8 cellular contexts compared by ENCODE assay signal in genomic region chr19:15550847-15551182, GRCh38. TPM values are rescaled to one million over a fixed set of nuclear protein-coding genes. Genes with fewer than 3 reads are reported as not detected.
DNase-seq lines count a peak whose midpoint lies in the region; ATAC-seq and TF ChIP-seq lines count a peak whose summit lies in the region.

No MANE protein-coding gene starts in this region.

- no peak overlapping the region for H3K27ac ChIP-seq in endodermal cell (ENCODE audit: low read depth, low read length)

- H3K27me3 Mint-ChIP-seq in activated CD4-positive, alpha-beta T cell treated with anti-CD3 and anti-CD28 coated beads, Interleukin-2, amount 10 ng/mL, durations not matched to agents 24 days and 14 days: peaks cover 11% of the 10 kb centered on the region
- H3K27me3 Mint-ChIP-seq in endodermal cell (ENCODE audit: insufficient read depth): peaks cover 2% of the 10 kb centered on the region

- no peak for ATAC-seq in stimulated activated naive CD8-positive, alpha-beta T cell treated with anti-CD3 and anti-CD28 coated beads, Interleukin-15, Interleukin-2, amounts not matched to agents 100 U/mL and 50 U/mL, for 24 hours
- no peak for ATAC-seq in GM18858 (IDR thresholded peaks at IDR 0.05; ENCODE audit: unreplicated experiment)
- ATAC-seq in HG03045 (IDR thresholded peaks at IDR 0.05; ENCODE audit: unreplicated experiment): no peak

- H3K4me3 ChIP-seq in endodermal cell (ENCODE audit: low read length): no peak overlapping the region

- no peaks in the 10 kb centered on the region for H3K27me3 ChIP-seq in endodermal cell (ENCODE audit: control insufficient read depth, insufficient read depth, low read length, poor library complexity, severe bottlenecking)

- no peaks in the 10 kb centered on the region for H3K9me3 Mint-ChIP-seq in activated CD4-positive, alpha-beta T cell treated with anti-CD3 and anti-CD28 coated beads, Interleukin-2, amount 10 ng/mL, durations not matched to agents 24 days and 14 days
- peaks cover 61% of the 10 kb centered on the region for H3K9me3 Mint-ChIP-seq in endodermal cell

- H3K4me3 Mint-ChIP-seq in activated CD4-positive, alpha-beta T cell treated with anti-CD3 and anti-CD28 coated beads, Interleukin-2, amount 10 ng/mL, durations not matched to agents 24 days and 14 days: peak overlapping the region; percentile 82
- no peak overlapping the region for H3K4me3 Mint-ChIP-seq in endodermal cell

- H3K36me3 Mint-ChIP-seq in activated CD4-positive, alpha-beta T cell treated with anti-CD3 and anti-CD28 coated beads, Interleukin-2, amount 10 ng/mL, durations not matched to agents 24 days and 14 days (ENCODE audit: low read depth): no peaks in the 10 kb centered on the region
- no peaks in the 10 kb centered on the region for H3K36me3 Mint-ChIP-seq in endodermal cell (ENCODE audit: low read depth)

- no peaks in the 10 kb centered on the region for H3K36me3 ChIP-seq in endodermal cell (ENCODE audit: control insufficient read depth, insufficient read depth, low read length)

- no peak for TF ChIP-seq CTCF in endodermal cell (conservative IDR thresholded peaks at IDR 0.05)

- H3K27ac Mint-ChIP-seq in activated CD4-positive, alpha-beta T cell treated with anti-CD3 and anti-CD28 coated beads, Interleukin-2, amount 10 ng/mL, durations not matched to agents 24 days and 14 days: no peak overlapping the region
- H3K27ac Mint-ChIP-seq in endodermal cell: no peak overlapping the region

- no peak overlapping the region for H3K9ac ChIP-seq in endodermal cell (ENCODE audit: extremely low read depth, low read length, poor library complexity, severe bottlenecking)

- peaks cover 18% of the 10 kb centered on the region for H3K4me1 Mint-ChIP-seq in activated CD4-positive, alpha-beta T cell treated with anti-CD3 and anti-CD28 coated beads, Interleukin-2, amount 10 ng/mL, durations not matched to agents 24 days and 14 days
- H3K4me1 Mint-ChIP-seq in endodermal cell: no peaks in the 10 kb centered on the region

- H3K4me1 ChIP-seq in endodermal cell (ENCODE audit: control insufficient read depth, insufficient read depth, low read length): no peaks in the 10 kb centered on the region

- 72 to 75% methylated on average over 8 to 9 of the region's 9 CpGs for WGBS in endodermal cell (ENCODE audit: insufficient coverage in 1 of 2, insufficient read length in 1 of 2), 2 experiments

- DNase-seq in activated CD4-positive, alpha-beta T cell treated with anti-CD3 and anti-CD28 coated beads, Interleukin-2, amount 10 ng/mL, durations not matched to agents 24 days and 14 days: no peak
- no peak for DNase-seq in activated CD4-positive, alpha-beta T cell treated with anti-CD3 and anti-CD28 coated beads, Interleukin-2, amount 50 U/mL, for 4 hours
- DNase-seq in SHP77 treated with DMSO at 0.1 percent for 48 hours (lab: John Stamatoyannopoulos, UW) (peak; percentile 8), endodermal cell (peak; percentile 59), AG20443 (ENCODE audit: low spot score) (no peak)
- DNase-seq in stimulated activated naive CD8-positive, alpha-beta T cell treated with anti-CD3 and anti-CD28 coated beads, Interleukin-15, Interleukin-2, amounts not matched to agents 100 U/mL and 50 U/mL, for 24 hours: peak; percentile 35

- H3K9me3 ChIP-seq in endodermal cell (ENCODE audit: control insufficient read depth, low read length): peaks cover 7% of the 10 kb centered on the region

- intact Hi-C loops in activated CD4-positive, alpha-beta T cell treated with anti-CD3 and anti-CD28 coated beads, Interleukin-2, amount 10 ng/mL, durations not matched to agents 24 days and 14 days (cut with micrococcal nuclease): no loop called here

RNA-seq across cellular contexts. Expression of gene CYP4F22, which starts 42.5 kb away (rescaled TPM):
- total RNA-seq in activated CD4-positive, alpha-beta T cell treated with anti-CD3 and anti-CD28 coated beads, Interleukin-2, amount 10 ng/mL, durations not matched to agents 24 days and 14 days: 0.09 and 0.12 TPM in 2 replicates
- total RNA-seq in endodermal cell: not detected
- polyA plus RNA-seq in endodermal cell (2013, experiment 1 of 2): not detected
- not detected for polyA plus RNA-seq in endodermal cell (2013, experiment 2 of 2)

Comparison
In these comparisons a context has a peak if more than half of its experiments do, and no peak if none do; other contexts are left out.
1. DNase-seq: peak in SHP77 treated with DMSO at 0.1 percent for 48 hours (single experiment), endodermal cell (single experiment) and stimulated activated naive CD8-positive, alpha-beta T cell treated with anti-CD3 and anti-CD28 coated beads, Interleukin-15, Interleukin-2, amounts not matched to agents 100 U/mL and 50 U/mL, for 24 hours (single experiment); none in activated CD4-positive, alpha-beta T cell treated with anti-CD3 and anti-CD28 coated beads, Interleukin-2, amount 10 ng/mL, durations not matched to agents 24 days and 14 days (single experiment), activated CD4-positive, alpha-beta T cell treated with anti-CD3 and anti-CD28 coated beads, Interleukin-2, amount 50 U/mL, for 4 hours (0 of 2) and AG20443 (single experiment).